In the genomic region with DNA sequence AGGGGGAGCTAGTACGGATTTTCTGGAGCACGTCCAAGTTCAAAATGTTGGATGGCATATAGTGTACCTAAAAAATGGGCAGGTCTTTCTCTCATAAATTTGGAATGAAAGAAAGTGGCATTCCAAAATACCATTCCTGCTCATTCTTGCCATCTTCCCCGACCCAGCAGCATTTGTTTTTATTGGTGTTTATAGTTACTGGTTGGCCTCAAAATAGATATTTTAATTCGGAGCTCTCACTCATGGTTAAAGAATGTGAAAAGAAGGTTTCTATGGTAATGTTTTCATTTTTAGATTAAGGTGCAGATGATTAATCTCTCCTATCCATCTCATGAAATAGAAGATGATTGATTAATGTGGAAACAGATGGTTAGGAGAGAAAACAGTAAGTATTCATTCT, we compare ENCODE assay signal across 21 cellular contexts.
DNase-seq lines count a peak whose midpoint lies in the region; ATAC-seq and TF ChIP-seq lines count a peak whose summit lies in the region.
"Had no signal": no experiment of that assay in that cellular context is flagged by ENCODE, and none has a peak within 500 bp of the region (broad histone marks: within the 10 kb centered on the region; RNA-seq: fewer than 3 reads in every experiment).

No MANE protein-coding gene starts in this region.

- H3K27me3 ChIP-seq in CD8-positive, alpha-beta T cell (ENCODE audit: insufficient read depth, low read length): no peaks in the 10 kb centered on the region
- H3K27me3 ChIP-seq in neuronal stem cell (ENCODE audit: control insufficient read depth in 3 of 3, insufficient read depth in 3 of 3, low read depth in 1 of 3, low read length in 3 of 3): no peaks in the 10 kb centered on the region
- H3K27me3 ChIP-seq: BLaER1 had no signal

- H2BK5ac ChIP-seq in neuronal stem cell (ENCODE audit: low read length): no peak overlapping the region

- no peak overlapping the region for H3K4me2 ChIP-seq in neuronal stem cell (ENCODE audit: insufficient read depth, low read length, poor library complexity, severe bottlenecking)
- H3K4me2 ChIP-seq: BLaER1 had no signal

- no CpG with 5 or more reads among the region's 4 CpGs for WGBS in neuronal stem cell (ENCODE audit: extremely low coverage in 2 of 2, insufficient read length in 2 of 2, insufficient replicate concordance in 1 of 2), 2 donors

- no peak overlapping the region for H4K91ac ChIP-seq in neuronal stem cell (ENCODE audit: low read depth, low read length, poor library complexity)

- intact Hi-C loops in CD8-positive, alpha-beta T cell (cut with DNase I, micrococcal nuclease): no loop called here

- no peak overlapping the region for H2BK15ac ChIP-seq in neuronal stem cell (ENCODE audit: low read length)

- H2AFZ ChIP-seq in neuronal stem cell (ENCODE audit: low read length): no peak overlapping the region

- no peak for TF ChIP-seq CTCF in fibroblast of villous mesenchyme (IDR thresholded peaks at IDR 0.05; ENCODE audit: insufficient read depth, low read depth, low read length)
- TF ChIP-seq CTCF in CD8-positive, alpha-beta T cell (IDR thresholded peaks at IDR 0.05): no peak

- no peaks in the 10 kb centered on the region for H3K4me1 ChIP-seq in CD8-positive, alpha-beta T cell (ENCODE audit: insufficient read depth, low read length)
- H3K4me1 ChIP-seq in neuronal stem cell (ENCODE audit: control insufficient read depth in 2 of 2, insufficient read depth in 1 of 2, low read depth in 1 of 2, low read length in 2 of 2): peaks cover 0 to 1% of the 10 kb centered on the region in 2 donors
- H3K4me1 ChIP-seq: BLaER1 had no signal

- no peaks in the 10 kb centered on the region for H3K27me3 Mint-ChIP-seq in CD8-positive, alpha-beta T cell (ENCODE audit: low read depth)
- H3K27me3 Mint-ChIP-seq: CD4-positive, alpha-beta T cell had no signal

- H3K9me3 Mint-ChIP-seq in CD8-positive, alpha-beta T cell: no peaks in the 10 kb centered on the region
- H3K9me3 Mint-ChIP-seq: CD4-positive, alpha-beta T cell had no signal

- H3K23ac ChIP-seq in neuronal stem cell (ENCODE audit: low read depth, low read length, poor library complexity): no peak overlapping the region

- no peak for ATAC-seq in GM19324 (IDR thresholded peaks at IDR 0.05; ENCODE audit: low FRiP score, unreplicated experiment)
- ATAC-seq in CD8-positive, alpha-beta T cell: no peak
- ATAC-seq: K562 had no signal

- no peak overlapping the region for H3K18ac ChIP-seq in neuronal stem cell (ENCODE audit: low read length)

- POLR2A ChIA-PET in CD8-positive, alpha-beta T cell (lab: Charles Lee): no interaction called here

- H3K27ac ChIP-seq in CD8-positive, alpha-beta T cell (ENCODE audit: low read depth, low read length): no peak overlapping the region
- no peak overlapping the region for H3K27ac ChIP-seq in neuronal stem cell (replicated peaks; ENCODE audit: low read length)
- H3K27ac ChIP-seq: BLaER1 had no signal

- H3K4me3 ChIP-seq in fibroblast of villous mesenchyme (ENCODE audit: low read depth, low read length) (no peak overlapping the region), neuronal stem cell (ENCODE audit: low read length in 2 of 2) (no peak overlapping the region)
- H3K4me3 ChIP-seq in CD8-positive, alpha-beta T cell (ENCODE audit: low read depth, low read length): no peak overlapping the region
- H3K4me3 ChIP-seq: BLaER1, K562 had no signal

- H2BK120ac ChIP-seq in neuronal stem cell (ENCODE audit: low read depth, low read length): no peak overlapping the region

- H3K36me3 Mint-ChIP-seq in CD8-positive, alpha-beta T cell: no peaks in the 10 kb centered on the region

- H3K9me3 ChIP-seq in CD8-positive, alpha-beta T cell (ENCODE audit: low read length): no peaks in the 10 kb centered on the region
- H3K9me3 ChIP-seq in neuronal stem cell (replicated peaks in 1 of 2; ENCODE audit: control insufficient read depth in 2 of 2, insufficient read depth in 1 of 2, low read depth in 1 of 2, low read length in 2 of 2): no peaks in the 10 kb centered on the region
- H3K9me3 ChIP-seq: BLaER1 had no signal

- H3K9ac ChIP-seq in neuronal stem cell (ENCODE audit: low read depth, low read length, poor library complexity): no peak overlapping the region
- H3K9ac ChIP-seq: BLaER1 had no signal

- H3K14ac ChIP-seq in neuronal stem cell (ENCODE audit: low read length): no peak overlapping the region

- DNase-seq in AG20443 (ENCODE audit: low spot score) (peak; percentile 58), GM04503 (ENCODE audit: low read depth) (peak; percentile 76), RPMI7951 (ENCODE audit: low read depth) (peak; percentile 13), fibroblast of villous mesenchyme (ENCODE audit: low read depth) (peak; percentile 30), SHP77 (lab: John Stamatoyannopoulos, UW) (no peak), neuronal stem cell (ENCODE audit: low spot score) (no peak)
- no peak for DNase-seq in CD8-positive, alpha-beta T cell
- DNase-seq: CD4-positive, alpha-beta T cell; DND-41; GDM1; NCI-H1105 treated with DMSO at 0.1 percent for 48 hours; NCI-H2029 treated with DMSO at 0.1 percent for 48 hours; NCI-H2171 treated with DMSO at 0.1 percent for 48 hours; NCI-H446; NCI-H526; OCI-M1; SHP77 treated with DMSO at 0.1 percent for 48 hours; T-helper 1 cell had no signal

- no peak overlapping the region for H3K27ac Mint-ChIP-seq in CD8-positive, alpha-beta T cell
- H3K27ac Mint-ChIP-seq: CD4-positive, alpha-beta T cell had no signal

- no peaks in the 10 kb centered on the region for H3K79me1 ChIP-seq in neuronal stem cell (ENCODE audit: low read depth, low read length)

- H3K36me3 ChIP-seq in CD8-positive, alpha-beta T cell (ENCODE audit: insufficient read depth, low read length): no peaks in the 10 kb centered on the region
- no peaks in the 10 kb centered on the region for H3K36me3 ChIP-seq in neuronal stem cell (replicated peaks in 1 of 2; ENCODE audit: control insufficient read depth in 2 of 2, insufficient read depth in 2 of 2, low read length in 2 of 2)
- H3K36me3 ChIP-seq: BLaER1 had no signal

- no peak overlapping the region for H2AK5ac ChIP-seq in neuronal stem cell (ENCODE audit: low read depth, low read length)

- H3K4me3 Mint-ChIP-seq in CD8-positive, alpha-beta T cell: no peak overlapping the region
- H3K4me3 Mint-ChIP-seq: CD4-positive, alpha-beta T cell had no signal

- H2BK12ac ChIP-seq in neuronal stem cell (ENCODE audit: low read length): no peak overlapping the region

- CTCF ChIA-PET in CD8-positive, alpha-beta T cell (lab: Charles Lee): no interaction called here

- H3K4ac ChIP-seq in neuronal stem cell (ENCODE audit: low read length): no peak overlapping the region

- no peak overlapping the region for H4K8ac ChIP-seq in neuronal stem cell (ENCODE audit: low read depth, low read length)

- H3K4me1 Mint-ChIP-seq in CD8-positive, alpha-beta T cell (ENCODE audit: low read depth): no peaks in the 10 kb centered on the region

Comparison
In these comparisons a context has a peak if more than half of its experiments do, and no peak if none do; other contexts are left out.
1. DNase-seq: peak in AG20443 (single experiment), GM04503 (single experiment), RPMI7951 (single experiment) and fibroblast of villous mesenchyme (single experiment); none in SHP77 (0 of 2), CD8-positive, alpha-beta T cell (0 of 7) and neuronal stem cell (single experiment).